Comparison of ENCODE assay signal across 1 cellular context in the genomic region with DNA sequence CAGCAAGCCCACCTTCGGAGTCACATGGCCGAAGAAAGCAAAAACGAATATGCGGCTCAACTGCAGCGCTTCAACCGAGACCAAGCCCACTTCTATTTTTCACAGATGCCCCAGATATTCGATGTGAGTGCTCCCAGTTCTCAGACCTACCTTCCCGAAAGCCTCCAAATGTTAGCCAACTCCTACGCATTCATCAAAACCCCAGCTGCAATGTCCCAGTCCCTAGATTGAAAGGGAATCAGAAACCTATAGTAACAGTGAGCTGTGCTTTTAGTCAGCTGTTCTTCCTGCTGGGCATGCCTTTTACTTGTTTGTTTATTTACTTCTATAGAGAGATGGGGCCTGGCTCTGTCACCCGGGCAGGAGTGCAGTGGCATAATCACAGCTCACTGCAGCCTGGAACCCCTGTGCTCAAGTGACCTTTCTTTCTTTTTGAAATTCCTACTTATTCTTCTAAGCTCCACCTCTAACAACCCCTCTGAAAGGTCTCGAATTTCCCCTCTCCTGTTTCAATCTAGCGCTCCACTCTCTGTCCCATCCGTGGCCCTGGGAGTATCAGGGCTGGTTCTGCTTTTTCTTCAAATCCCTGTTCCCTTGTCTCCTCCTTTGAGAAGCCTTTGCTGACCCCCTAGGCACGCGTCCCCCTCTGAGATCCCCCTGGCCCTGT.
TF ChIP-seq lines count a peak whose summit lies in the region.

No MANE protein-coding gene starts in this region.

TF ChIP-seq in A549, 52 proteins besides CTCF, POLR2A, EP300 and RAD21 (continued from another document):
- no peak for TF ChIP-seq CBX2 (IDR thresholded peaks at IDR 0.05; ENCODE audit: borderline replicate concordance, low read depth)
